Comparison of ENCODE assay signal across 19 cellular contexts in the genomic region with DNA sequence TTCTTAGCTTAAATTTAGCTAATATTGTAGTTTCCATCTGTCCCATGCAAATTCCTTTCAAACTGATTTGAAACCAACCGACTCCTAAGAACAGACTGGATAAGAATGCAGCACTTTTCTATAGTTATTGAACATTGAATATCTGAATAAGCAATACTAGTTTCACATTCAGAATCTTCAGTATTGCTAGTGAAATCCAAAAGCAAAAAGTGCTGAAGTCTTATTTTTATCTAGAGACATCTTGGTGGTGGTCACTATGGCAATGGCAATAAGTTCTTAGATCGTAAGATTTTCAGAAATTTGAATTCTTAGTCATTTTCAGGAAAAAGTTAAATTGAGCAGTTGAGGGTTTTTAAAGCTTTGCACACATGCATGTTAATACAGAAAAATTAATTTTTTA. TPM values are rescaled to one million over a fixed set of nuclear protein-coding genes. Genes with fewer than 3 reads are reported as not detected.
"Had no signal": no experiment of that assay in that cellular context is flagged by ENCODE, and none has a peak within 500 bp of the region (broad histone marks: within the 10 kb centered on the region; RNA-seq: fewer than 3 reads in every experiment).

No MANE protein-coding gene starts in this region.

- H3K36me3 ChIP-seq: colonic mucosa had no signal

- H3K79me2 ChIP-seq: parathyroid adenoma had no signal

- H2AFZ ChIP-seq: neural progenitor cell, parathyroid adenoma had no signal

- H3K4me1 ChIP-seq: colonic mucosa, neural progenitor cell, parathyroid adenoma had no signal

- DNase-seq: activated CD4-positive, alpha-beta T cell treated with anti-CD3 and anti-CD28 coated beads, Interleukin-2, amount 50 U/mL, for 48 hours; activated naive CD4-positive, alpha-beta T cell; colonic mucosa; effector CD4-positive, alpha-beta T cell; hippocampal formation; kidney glomerular epithelial cell; stimulated activated CD4-positive, alpha-beta T cell treated with anti-CD3 and anti-CD28 coated beads, Interleukin-4, amount 100 ng/mL, for 1 hour; stimulated activated CD8-positive, alpha-beta memory T cell treated with anti-CD3 and anti-CD28 coated beads, Interleukin-4, amount 100 ng/mL, for 48 hours; stimulated activated naive CD8-positive, alpha-beta T cell treated with anti-CD3 and anti-CD28 coated beads, Interleukin-15, amount 100 ng/mL, for 72 hours; T-helper 1 cell; testis had no signal

- H3K27ac Mint-ChIP-seq: neural progenitor cell; stimulated activated naive CD8-positive, alpha-beta T cell treated with anti-CD3 and anti-CD28 coated beads, Interleukin-15, amount 100 ng/mL, for 72 hours had no signal

- ATAC-seq: stimulated activated naive CD8-positive, alpha-beta T cell treated with anti-CD3 and anti-CD28 coated beads, Interleukin-15, amount 100 ng/mL, for 72 hours had no signal

- H3K9me3 ChIP-seq: colonic mucosa, testis had no signal

- H3K27ac ChIP-seq: colonic mucosa, neural progenitor cell, parathyroid adenoma, testis had no signal

- H3K27me3 ChIP-seq: colonic mucosa, neural progenitor cell, testis had no signal

- H3K4me2 ChIP-seq: neural progenitor cell had no signal

- H3K4me3 Mint-ChIP-seq: stimulated activated naive CD8-positive, alpha-beta T cell treated with anti-CD3 and anti-CD28 coated beads, Interleukin-15, amount 100 ng/mL, for 72 hours had no signal

- H3K9ac ChIP-seq: neural progenitor cell, parathyroid adenoma had no signal

- H3K9me3 Mint-ChIP-seq: neural progenitor cell; stimulated activated naive CD8-positive, alpha-beta T cell treated with anti-CD3 and anti-CD28 coated beads, Interleukin-15, amount 100 ng/mL, for 72 hours had no signal

- H3K27me3 Mint-ChIP-seq: stimulated activated naive CD8-positive, alpha-beta T cell treated with anti-CD3 and anti-CD28 coated beads, Interleukin-15, amount 100 ng/mL, for 72 hours had no signal

- H3K4me3 ChIP-seq: colonic mucosa, neural progenitor cell, testis had no signal

RNA-seq across cellular contexts. Expression of gene CLDN20, which starts 47.8 kb away (rescaled TPM):
- total RNA-seq: cardiac septum, colonic mucosa, epithelial cell of proximal tubule, mesenteric fat pad, renal cortical epithelial cell, testis, ureter had no signal
- polyA plus RNA-seq: adipose tissue had no signal
